ENCODE assay signal across 1 cellular context in the genomic region with DNA sequence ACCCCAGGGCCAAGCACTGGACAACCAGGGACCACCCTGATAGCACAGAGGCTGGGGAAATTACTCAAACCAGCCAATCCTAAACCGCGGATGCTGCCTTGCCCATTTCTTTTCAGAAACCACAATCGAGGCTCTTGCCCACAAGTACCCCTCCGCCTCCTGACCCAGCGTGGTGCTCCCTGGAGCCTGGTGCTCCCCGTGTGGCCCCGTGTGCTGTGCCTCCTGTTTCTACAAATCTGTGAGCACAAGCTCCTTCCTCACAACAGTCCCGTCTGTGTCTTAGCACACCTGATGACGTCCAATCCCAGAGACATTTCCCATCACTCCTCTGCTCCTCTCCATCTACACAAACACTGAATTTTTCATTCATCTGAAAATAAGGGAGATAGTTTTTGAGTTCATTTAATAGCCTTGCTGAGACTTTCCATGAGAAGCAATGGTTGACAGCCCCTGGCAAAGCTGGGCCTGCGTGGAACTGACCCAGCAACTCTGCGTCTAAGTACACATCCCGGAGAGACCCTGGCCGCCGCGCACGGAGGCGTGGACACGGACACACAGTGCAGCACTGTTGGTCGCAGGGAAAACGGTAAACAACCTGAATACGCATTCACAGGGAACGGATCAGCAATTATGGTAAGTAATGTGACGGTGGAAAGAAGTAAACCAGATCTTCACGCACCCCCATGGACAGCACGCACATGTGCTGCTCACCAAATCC.
TF ChIP-seq lines count a peak whose summit lies in the region.

No MANE protein-coding gene starts in this region.

TF ChIP-seq in K562, 482 proteins besides CTCF, POLR2A, EP300 and RAD21:
- peak; percentile 69; the same call in 1 of the 2 replicates for TF ChIP-seq ZNF263 (CRISPR knock-in tag; IDR thresholded peaks at IDR 0.05; ENCODE audit: borderline replicate concordance)
- TF ChIP-seq SMARCE1 (IDR thresholded peaks at IDR 0.05), result no peak
TF ChIP-seq in K562: peak in this region for 1.
